In the genomic region with DNA sequence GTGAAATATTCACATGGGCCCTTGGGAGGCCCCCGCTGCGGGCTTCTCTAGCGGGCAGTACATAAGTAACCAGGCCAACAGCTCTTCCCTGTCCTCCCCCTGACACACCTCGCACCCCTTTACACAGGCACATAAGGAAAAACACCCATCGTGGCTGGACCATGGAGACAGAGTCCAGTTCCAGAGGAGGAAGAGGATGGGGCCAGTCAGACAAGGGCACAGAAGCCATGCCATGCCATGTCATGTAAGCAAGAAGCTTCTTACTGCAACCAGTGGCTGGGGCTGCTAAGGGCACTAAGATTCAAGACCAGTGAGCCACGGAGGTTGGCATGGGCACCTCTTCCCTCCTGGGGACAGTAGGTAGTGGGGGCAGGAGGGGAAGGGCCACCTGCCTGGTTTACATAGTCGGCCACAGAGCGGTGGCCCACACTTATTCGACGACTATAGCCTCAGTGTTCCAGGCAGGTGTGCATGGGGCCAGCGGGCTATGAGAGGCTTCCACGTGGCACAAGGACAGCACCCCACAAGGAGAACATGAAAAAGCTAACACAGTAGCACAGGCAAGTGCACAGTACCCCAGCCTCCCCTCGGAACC, we compare ENCODE assay signal across 10 cellular contexts. TPM values are rescaled to one million over a fixed set of nuclear protein-coding genes. Genes with fewer than 3 reads are reported as not detected.
DNase-seq lines count a peak whose midpoint lies in the region; ATAC-seq and TF ChIP-seq lines count a peak whose summit lies in the region.
"Had no signal": no experiment of that assay in that cellular context is flagged by ENCODE, and none has a peak within 500 bp of the region (broad histone marks: within the 10 kb centered on the region; RNA-seq: fewer than 3 reads in every experiment).

No MANE protein-coding gene starts in this region.

- no peaks in the 10 kb centered on the region for H3K79me2 ChIP-seq in PC-9 (ENCODE audit: low read depth)

- no peak overlapping the region for H3K9ac ChIP-seq in endodermal cell (ENCODE audit: extremely low read depth, low read length, poor library complexity, severe bottlenecking)

- H3K4me2 ChIP-seq in PC-9, result peak overlapping the region; percentile 96

- H3K27me3 Mint-ChIP-seq in activated T-cell treated with anti-CD3 and anti-CD28 coated beads, Interleukin-2, amount 50 U/mL, for 24 hours, result peaks cover 5% of the 10 kb centered on the region
- H3K27me3 Mint-ChIP-seq in endodermal cell (ENCODE audit: insufficient read depth), result peaks cover 2% of the 10 kb centered on the region
- H3K27me3 Mint-ChIP-seq in stimulated activated memory B cell treated with anti-CD40 and anti-IgM and Interleukin-4, amounts not matched to agents 10 μg/mL and 1 μg/mL and 100 μg/mL, for 72 hours, result peaks cover 6% of the 10 kb centered on the region

- no peak for TF ChIP-seq CTCF in PC-9 (conservative IDR thresholded peaks at IDR 0.05)
- no peak for TF ChIP-seq CTCF in endodermal cell (conservative IDR thresholded peaks at IDR 0.05)

- H3K36me3 ChIP-seq in PC-9 (ENCODE audit: low read depth), result no peaks in the 10 kb centered on the region
- H3K36me3 ChIP-seq in endodermal cell (ENCODE audit: control insufficient read depth, insufficient read depth, low read length), result no peaks in the 10 kb centered on the region
- H3K36me3 ChIP-seq: stomach had no signal

- H3K9me3 Mint-ChIP-seq in activated T-cell treated with anti-CD3 and anti-CD28 coated beads, Interleukin-2, amount 50 U/mL, for 24 hours, result no peaks in the 10 kb centered on the region
- no peaks in the 10 kb centered on the region for H3K9me3 Mint-ChIP-seq in endodermal cell
- no peaks in the 10 kb centered on the region for H3K9me3 Mint-ChIP-seq in stimulated activated memory B cell treated with anti-CD40 and anti-IgM and Interleukin-4, amounts not matched to agents 10 μg/mL and 1 μg/mL and 100 μg/mL, for 72 hours

- no peaks in the 10 kb centered on the region for H4K20me1 ChIP-seq in PC-9 (ENCODE audit: insufficient read depth)

- peak overlapping the region; percentile 67; the same call in 1 of the 2 replicates for H3K4me3 ChIP-seq in PC-9
- H3K4me3 ChIP-seq in endodermal cell (ENCODE audit: low read length), result no peak overlapping the region

- peak overlapping the region; percentile 77 for H3K4me3 Mint-ChIP-seq in activated T-cell treated with anti-CD3 and anti-CD28 coated beads, Interleukin-2, amount 50 U/mL, for 24 hours
- peak overlapping the region; percentile 63 for H3K4me3 Mint-ChIP-seq in endodermal cell
- peak overlapping the region; percentile 72 for H3K4me3 Mint-ChIP-seq in stimulated activated memory B cell treated with anti-CD40 and anti-IgM and Interleukin-4, amounts not matched to agents 10 μg/mL and 1 μg/mL and 100 μg/mL, for 72 hours

- H3K27me3 ChIP-seq in PC-9 (ENCODE audit: insufficient read depth, low read depth) (no peaks in the 10 kb centered on the region), endodermal cell (ENCODE audit: control insufficient read depth, insufficient read depth, low read length, poor library complexity, severe bottlenecking) (no peaks in the 10 kb centered on the region)

- peak overlapping the region; percentile 88 for H3K27ac Mint-ChIP-seq in activated T-cell treated with anti-CD3 and anti-CD28 coated beads, Interleukin-2, amount 50 U/mL, for 24 hours
- H3K27ac Mint-ChIP-seq in endodermal cell, result peak overlapping the region; percentile 72
- H3K27ac Mint-ChIP-seq in stimulated activated memory B cell treated with anti-CD40 and anti-IgM and Interleukin-4, amounts not matched to agents 10 μg/mL and 1 μg/mL and 100 μg/mL, for 72 hours, result peak overlapping the region; percentile 65

- CTCF ChIA-PET in PC-9 (lab: Charles Lee), result interaction anchor here (0.6 kb wide), 1 partner anchor 318 kb away, joined by 6 read pairs; no protein-coding TSS in a partner anchor

- H3K36me3 Mint-ChIP-seq in activated T-cell treated with anti-CD3 and anti-CD28 coated beads, Interleukin-2, amount 50 U/mL, for 24 hours (ENCODE audit: low read depth), result no peaks in the 10 kb centered on the region
- no peaks in the 10 kb centered on the region for H3K36me3 Mint-ChIP-seq in endodermal cell (ENCODE audit: low read depth)
- H3K36me3 Mint-ChIP-seq in stimulated activated memory B cell treated with anti-CD40 and anti-IgM and Interleukin-4, amounts not matched to agents 10 μg/mL and 1 μg/mL and 100 μg/mL, for 72 hours, result no peaks in the 10 kb centered on the region

- BruUV-seq in PC-9 (replicated peaks; lab: Mats Ljungman, UMichigan), result no TSS peak

- 0 out of 2 replicates have a peak, but pooled peaks cover 4% of the 10 kb centered on the region for H3F3A ChIP-seq in PC-9 (ENCODE audit: insufficient read depth, low read depth)

- no peak for ATAC-seq in stimulated activated memory B cell treated with anti-CD40 and anti-IgM and Interleukin-4, amounts not matched to agents 10 μg/mL and 1 μg/mL and 100 μg/mL, for 72 hours
- no peak for ATAC-seq in GM21717 (IDR thresholded peaks at IDR 0.05; ENCODE audit: unreplicated experiment)

- no peak for DNase-seq in activated T-cell treated with anti-CD3 and anti-CD28 coated beads, Interleukin-2, amount 50 U/mL, for 24 hours
- DNase-seq in activated T-cell treated with anti-CD3 and anti-CD28 coated beads, Interleukin-2, amount 50 U/mL, for 48 hours, result no peak
- DNase-seq in PC-9, result no peak
- DNase-seq in endodermal cell, result no peak
- no peak for DNase-seq in SW 1271 (lab: John Stamatoyannopoulos, UW)
- DNase-seq in NCI-H345 treated with DMSO at 0.1 percent for 48 hours (lab: John Stamatoyannopoulos, UW; ENCODE audit: unreplicated experiment), result no peak

- no peaks in the 10 kb centered on the region for H3K9me2 ChIP-seq in PC-9 (ENCODE audit: insufficient read depth)

- no peak overlapping the region for H2AFZ ChIP-seq in PC-9

- POLR2A ChIA-PET in PC-9 (lab: Charles Lee; ENCODE audit: unreplicated experiment), result no interaction called here

- H3K4me1 ChIP-seq in PC-9 (replicated peaks; ENCODE audit: insufficient read depth) (peaks cover 13% of the 10 kb centered on the region), endodermal cell (ENCODE audit: control insufficient read depth, insufficient read depth, low read length) (no peaks in the 10 kb centered on the region)

- H3K4me1 Mint-ChIP-seq in activated T-cell treated with anti-CD3 and anti-CD28 coated beads, Interleukin-2, amount 50 U/mL, for 24 hours (ENCODE audit: low read depth), result peaks cover 35% of the 10 kb centered on the region
- peaks cover 15% of the 10 kb centered on the region for H3K4me1 Mint-ChIP-seq in endodermal cell
- H3K4me1 Mint-ChIP-seq in stimulated activated memory B cell treated with anti-CD40 and anti-IgM and Interleukin-4, amounts not matched to agents 10 μg/mL and 1 μg/mL and 100 μg/mL, for 72 hours, result peaks cover 36% of the 10 kb centered on the region

- intact Hi-C loops in PC-9 (cut with micrococcal nuclease; ENCODE audit: unreplicated experiment), result loop anchor here (1.0 to 10.0 kb wide), 4 partner anchors 116 to 582 kb away; partner anchors contain the start of gene RPP25

- H3K9me3 ChIP-seq in PC-9 (ENCODE audit: insufficient read depth, low read depth) (no peaks in the 10 kb centered on the region), endodermal cell (ENCODE audit: control insufficient read depth, low read length) (no peaks in the 10 kb centered on the region)
- H3K9me3 ChIP-seq: stomach had no signal

- no peak overlapping the region for H3K27ac ChIP-seq in PC-9
- H3K27ac ChIP-seq in endodermal cell (ENCODE audit: low read depth, low read length), result no peak overlapping the region

- WGBS in endodermal cell (ENCODE audit: insufficient coverage in 1 of 2, insufficient read length in 1 of 2), 2 experiments, result 60 to 72% methylated on average over 4 to 13 of the region's 13 CpGs

RNA-seq across cellular contexts. Expression of gene CYP11A1, which starts 5.7 kb away (rescaled TPM):
- total RNA-seq in PC-9 (2021) (7.1 and 9.6 TPM in 2 replicates), endodermal cell (1 to 10 TPM; 4.8 to 5.3 TPM)
- 1.1 TPM for polyA plus RNA-seq in endodermal cell (2013, experiment 1 of 2)
- 1.0 TPM for polyA plus RNA-seq in endodermal cell (2013, experiment 2 of 2)
- total RNA-seq: frontal cortex had no signal
